9 cellular contexts compared by ENCODE assay signal in genomic region chr2:54724560-54725342, GRCh38. TPM values are rescaled to one million over a fixed set of nuclear protein-coding genes. Genes with fewer than 3 reads are reported as not detected.
DNase-seq lines count a peak whose midpoint lies in the region; ATAC-seq, FAIRE-seq and TF ChIP-seq lines count a peak whose summit lies in the region.
"Had no signal": no experiment of that assay in that cellular context is flagged by ENCODE, and none has a peak within 500 bp of the region (broad histone marks: within the 10 kb centered on the region; RNA-seq: fewer than 3 reads in every experiment).

No MANE protein-coding gene starts in this region.

- H3K36me3 ChIP-seq in SJCRH30 (no peaks in the 10 kb centered on the region), right lobe of liver (no peaks in the 10 kb centered on the region)

- no peak overlapping the region for H3K27ac ChIP-seq in SJCRH30
- H3K27ac ChIP-seq in right lobe of liver = no peak overlapping the region
- H3K27ac ChIP-seq in substantia nigra (ENCODE audit: low read depth, low read length, poor library complexity, severe bottlenecking) = peak overlapping the region; percentile 28

- H3K4me3 Mint-ChIP-seq in central memory CD8-positive, alpha-beta T cell = peak overlapping the region; percentile 98

- no peaks in the 10 kb centered on the region for H3K9me3 Mint-ChIP-seq in central memory CD8-positive, alpha-beta T cell

- intact Hi-C loops in right lobe of liver (cut with DNase I) = loop anchor here in 1 of 2 donors (10.0 kb wide), 1 partner anchor 110 kb away; no protein-coding TSS in a partner anchor

- H3K27me3 ChIP-seq in SJCRH30 (0 out of 2 replicates have a peak, but pooled peaks cover 7% of the 10 kb centered on the region), right lobe of liver (no peaks in the 10 kb centered on the region)

- in situ Hi-C loops in ACHN (cut with HindIII; ENCODE audit: low pct_ligation_motif_present, low pct_unique_long_range_greater_than_20kb, low sequenced_read_pairs) = no loop called here

- H3K4me3 ChIP-seq in GM12865 (ENCODE audit: low read depth, low read length) (peak overlapping the region; percentile 79), SJCRH30 (peak overlapping the region; percentile 78), right lobe of liver (peak overlapping the region; percentile 67 to 76 (median 68))

- DNase-seq in ACHN (peak; percentile 24), GM12865 (ENCODE audit: low read depth) (peak; percentile 33), SJCRH30 (peak; percentile 27 to 48), right lobe of liver (peak; percentile 42 to 55 (median 48)), substantia nigra (lab: John Stamatoyannopoulos, UW) (peak in 21 of 49 donors; percentile 8 to 85 (median 25)), inferior parietal cortex (ENCODE audit: extremely low spot score) (no peak), GM19239 (ENCODE audit: insufficient read length, low spot score) (no peak)
- no peak for DNase-seq in central memory CD8-positive, alpha-beta T cell (ENCODE audit: low spot score in 2 of 2)

- H3K9me3 ChIP-seq in SJCRH30 (replicated peaks) (no peaks in the 10 kb centered on the region), right lobe of liver (no peaks in the 10 kb centered on the region)

- no peak for ATAC-seq in central memory CD8-positive, alpha-beta T cell (replicated peaks; ENCODE audit: extremely low read depth, poor library complexity, severe bottlenecking)
- ATAC-seq in right lobe of liver = no peak

- no peaks in the 10 kb centered on the region for H3K4me1 ChIP-seq in SJCRH30
- no peaks in the 10 kb centered on the region for H3K4me1 ChIP-seq in right lobe of liver

- 7% methylated on average over 11 of the region's 87 CpGs for WGBS in right lobe of liver (ENCODE audit: insufficient coverage, low coverage, low lambda C conversion rate, missing lambda C conversion rate)

- H3K4me1 Mint-ChIP-seq in central memory CD8-positive, alpha-beta T cell = peaks cover 12% of the 10 kb centered on the region

- peak overlapping the region; percentile 81 for H3K27ac Mint-ChIP-seq in central memory CD8-positive, alpha-beta T cell (ENCODE audit: low read depth)

- FAIRE-seq in GM19239 (lab: Jason Lieb, UNC) = no peak
- FAIRE-seq: islet of Langerhans had no signal

- peaks cover 7% of the 10 kb centered on the region for H3K36me3 Mint-ChIP-seq in central memory CD8-positive, alpha-beta T cell (ENCODE audit: insufficient read depth)

- peaks cover 47% of the 10 kb centered on the region for H3K27me3 Mint-ChIP-seq in central memory CD8-positive, alpha-beta T cell

- TF ChIP-seq CTCF in GM12865 (IDR thresholded peaks at IDR 0.05; ENCODE audit: insufficient read depth, low read depth, low read length, missing control alignments) (no peak), right lobe of liver (IDR thresholded peaks at IDR 0.05) (no peak)

- TF ChIP-seq POLR2A in right lobe of liver (IDR thresholded peaks at IDR 0.05) = no peak

RNA-seq across cellular contexts. Expression of gene EML6, which starts 1.3 kb away (rescaled TPM):
- 1.0 and 2.2 TPM in 2 replicates for total RNA-seq in SJCRH30 (2014; rRNA removed; shearing (Covaris generic))
- total RNA-seq in right lobe of liver = 1 to 10 TPM in 4 of 6 experiments, under 1 TPM in 2; 0.82 to 2.5 (median 1.5) TPM

Comparison
In these comparisons a context has a peak if more than half of its experiments do, and no peak if none do; other contexts are left out.
1. DNase-seq: peak in ACHN (single experiment), GM12865 (single experiment), SJCRH30 (2 of 2) and right lobe of liver (3 of 3); none in central memory CD8-positive, alpha-beta T cell (0 of 2), inferior parietal cortex (single experiment) and GM19239 (single experiment).
2. Peak in every context shown above with its lines, with median percentiles within 50 percentile points of each other: H3K4me3 ChIP-seq.